Comparison of ENCODE assay signal across 8 cellular contexts in genomic region chr1:39817091-39817932, GRCh38. TPM values are rescaled to one million over a fixed set of nuclear protein-coding genes. Genes with fewer than 3 reads are reported as not detected.
DNase-seq lines count a peak whose midpoint lies in the region; ATAC-seq lines count a peak whose summit lies in the region.
"Not testable (repeated sequence)": the region's sequence is repeated elsewhere in the genome, so short reads cannot be mapped to it uniquely, and the experiment has no call there.

No MANE protein-coding gene starts in this region.

- H3K36me3 ChIP-seq in BLaER1 = not testable (repeated sequence)

- H3K27me3 ChIP-seq in BLaER1 = not testable (repeated sequence)

- peak overlapping the region; percentile 58; the same call in 1 of the 2 replicates for H3K27ac ChIP-seq in BLaER1

- not testable (repeated sequence) for H3K9ac ChIP-seq in BLaER1

- H3K4me3 ChIP-seq in BLaER1 = peak overlapping the region; percentile 44; the same call in 1 of the 2 replicates

- intact Hi-C loops in left ventricle myocardium superior (cut with micrococcal nuclease) = loop anchor here (2.0 kb wide), 2 partner anchors 85 to 155 kb away; no protein-coding TSS in a partner anchor

- ATAC-seq in GM19023 (IDR thresholded peaks at IDR 0.05; ENCODE audit: unreplicated experiment) (peak; percentile 82), HG02938 (IDR thresholded peaks at IDR 0.05; ENCODE audit: unreplicated experiment) (peak; percentile 82), left ventricle myocardium superior (peak; percentile 7)

- H4K20me1 ChIP-seq in BLaER1 = not testable (repeated sequence)

- peak; percentile 70 for DNase-seq in NCI-H146 (lab: John Stamatoyannopoulos, UW)
- peak; percentile 57 for DNase-seq in T follicular helper cell (ENCODE audit: low read depth)
- DNase-seq in activated T-helper 9 cell treated with anti-CD3 and anti-CD28 coated beads, Interleukin-2, amount 50 U/mL, for 16 hours (ENCODE audit: low read depth) = peak; percentile 48
- not testable (repeated sequence) for DNase-seq in left ventricle myocardium superior
- DNase-seq in stimulated activated CD4-positive, alpha-beta T cell treated with anti-CD3 and anti-CD28 coated beads, Interleukin-15, amount 100 ng/mL, for 48 hours (ENCODE audit: low read depth in 2 of 2) = peak; percentile 50 to 52

- H3K4me1 ChIP-seq in BLaER1 = peaks cover 24% of the 10 kb centered on the region

- H3K4me2 ChIP-seq in BLaER1 = peak overlapping the region; percentile 73

- H3K9me3 ChIP-seq in BLaER1 = not testable (repeated sequence)

RNA-seq across cellular contexts. Expression of gene BMP8B, which starts 28.6 kb away (rescaled TPM):
- 0.40 TPM for total RNA-seq in left ventricle myocardium superior

RNA-seq across cellular contexts. Expression of gene OXCT2, which starts 46.2 kb away (rescaled TPM):
- 0.77 TPM for total RNA-seq in left ventricle myocardium superior

Comparison
In these comparisons a context has a peak if more than half of its experiments do, and no peak if none do; other contexts are left out.
1. ATAC-seq: peak in every context shown above with its lines; median percentile 82 in GM19023; 82 in HG02938; 7 in left ventricle myocardium superior.